ENCODE assay signal across 13 cellular contexts in genomic region chr2:173394575-173394974, GRCh38. TPM values are rescaled to one million over a fixed set of nuclear protein-coding genes. Genes with fewer than 3 reads are reported as not detected.
DNase-seq lines count a peak whose midpoint lies in the region; ATAC-seq and TF ChIP-seq lines count a peak whose summit lies in the region.
"Had no signal": no experiment of that assay in that cellular context is flagged by ENCODE, and none has a peak within 500 bp of the region (broad histone marks: within the 10 kb centered on the region; RNA-seq: fewer than 3 reads in every experiment).

No MANE protein-coding gene starts in this region.

- H3K9ac ChIP-seq in endodermal cell (ENCODE audit: extremely low read depth, low read length, poor library complexity, severe bottlenecking), result no peak overlapping the region
- H3K9ac ChIP-seq: BLaER1 treated with 17β-estradiol and CSF1 and Interleukin-3, amounts not matched to agents 10 nM and 100 nM had no signal

- H3K27me3 Mint-ChIP-seq in endodermal cell (ENCODE audit: insufficient read depth), result no peaks in the 10 kb centered on the region

- no peaks in the 10 kb centered on the region for H3K9me3 Mint-ChIP-seq in endodermal cell
- H3K9me3 Mint-ChIP-seq in stimulated activated effector memory CD8-positive, alpha-beta T cell treated with anti-CD3 and anti-CD28 coated beads, Interleukin-12 subunit alpha, Interleukin-12 subunit beta, amount 100 ng/mL, for 72 hours, result no peaks in the 10 kb centered on the region

- no peaks in the 10 kb centered on the region for H3K36me3 Mint-ChIP-seq in endodermal cell (ENCODE audit: low read depth)
- H3K36me3 Mint-ChIP-seq in stimulated activated effector memory CD8-positive, alpha-beta T cell treated with anti-CD3 and anti-CD28 coated beads, Interleukin-12 subunit alpha, Interleukin-12 subunit beta, amount 100 ng/mL, for 72 hours, result no peaks in the 10 kb centered on the region
- H3K36me3 Mint-ChIP-seq: CD4-positive, CD25-positive, alpha-beta regulatory T cell had no signal

- H3K36me3 ChIP-seq in cardiac muscle cell (no peaks in the 10 kb centered on the region), endodermal cell (ENCODE audit: control insufficient read depth, insufficient read depth, low read length) (no peaks in the 10 kb centered on the region), mesodermal cell (ENCODE audit: control insufficient read depth, insufficient read depth, low read length) (peaks cover 2% of the 10 kb centered on the region)

- peaks cover 38% of the 10 kb centered on the region for H3K4me1 Mint-ChIP-seq in endodermal cell
- H3K4me1 Mint-ChIP-seq in stimulated activated effector memory CD8-positive, alpha-beta T cell treated with anti-CD3 and anti-CD28 coated beads, Interleukin-12 subunit alpha, Interleukin-12 subunit beta, amount 100 ng/mL, for 72 hours, result no peaks in the 10 kb centered on the region
- H3K4me1 Mint-ChIP-seq: CD4-positive, CD25-positive, alpha-beta regulatory T cell had no signal

- H3K27ac ChIP-seq in cardiac muscle cell (peak overlapping the region; percentile 83), endodermal cell (ENCODE audit: low read depth, low read length) (no peak overlapping the region), mesodermal cell (ENCODE audit: low read depth, low read length, severe bottlenecking) (peak overlapping the region; percentile 41)
- H3K27ac ChIP-seq: BLaER1 treated with 17β-estradiol and CSF1 and Interleukin-3, amounts not matched to agents 10 nM and 100 nM had no signal

- peaks cover 44% of the 10 kb centered on the region for H3K4me1 ChIP-seq in cardiac muscle cell (ENCODE audit: low read depth)
- H3K4me1 ChIP-seq in endodermal cell (ENCODE audit: control insufficient read depth, insufficient read depth, low read length), result peaks cover 7% of the 10 kb centered on the region
- H3K4me1 ChIP-seq in mesodermal cell (ENCODE audit: control insufficient read depth, insufficient read depth, low read length, poor library complexity, severe bottlenecking), result peaks cover 8% of the 10 kb centered on the region

- intact Hi-C loops in cardiac septum (cut with DNase I), result no loop called here

- WGBS in endodermal cell (ENCODE audit: insufficient coverage in 1 of 2, insufficient read length in 1 of 2), 2 experiments, result 50 to 56% methylated on average over 2 to 5 of the region's 5 CpGs
- 80 to 83% methylated on average over 1 to 2 of the region's 5 CpGs for WGBS in mesodermal cell (ENCODE audit: insufficient coverage in 2 of 2), 2 experiments

- TF ChIP-seq CTCF in cardiac muscle cell (IDR thresholded peaks at IDR 0.05; ENCODE audit: low read depth, low read length) (no peak), endodermal cell (conservative IDR thresholded peaks at IDR 0.05) (no peak)

- peak overlapping the region; percentile 12 for H3K27ac Mint-ChIP-seq in endodermal cell
- H3K27ac Mint-ChIP-seq in stimulated activated effector memory CD8-positive, alpha-beta T cell treated with anti-CD3 and anti-CD28 coated beads, Interleukin-12 subunit alpha, Interleukin-12 subunit beta, amount 100 ng/mL, for 72 hours, result no peak overlapping the region
- H3K27ac Mint-ChIP-seq: CD4-positive, CD25-positive, alpha-beta regulatory T cell had no signal

- no peak overlapping the region for H3K4me3 Mint-ChIP-seq in endodermal cell
- H3K4me3 Mint-ChIP-seq in stimulated activated effector memory CD8-positive, alpha-beta T cell treated with anti-CD3 and anti-CD28 coated beads, Interleukin-12 subunit alpha, Interleukin-12 subunit beta, amount 100 ng/mL, for 72 hours, result no peak overlapping the region
- H3K4me3 Mint-ChIP-seq: CD4-positive, CD25-positive, alpha-beta regulatory T cell had no signal

- H3K4me3 ChIP-seq in cardiac muscle cell (no peak overlapping the region), endodermal cell (ENCODE audit: low read length) (peak overlapping the region; percentile 36), mesodermal cell (ENCODE audit: extremely low read depth, insufficient read depth, low read length, poor library complexity, severe bottlenecking) (no peak overlapping the region)
- H3K4me3 ChIP-seq: BLaER1 treated with 17β-estradiol and CSF1 and Interleukin-3, amounts not matched to agents 10 nM and 100 nM had no signal

- H3K9me3 ChIP-seq in cardiac muscle cell (ENCODE audit: low read depth), result no peaks in the 10 kb centered on the region
- H3K9me3 ChIP-seq in endodermal cell (ENCODE audit: control insufficient read depth, low read length), result no peaks in the 10 kb centered on the region
- no peaks in the 10 kb centered on the region for H3K9me3 ChIP-seq in mesodermal cell (ENCODE audit: control insufficient read depth, low read length)

- H3K27me3 ChIP-seq in cardiac muscle cell (no peaks in the 10 kb centered on the region), endodermal cell (ENCODE audit: control insufficient read depth, insufficient read depth, low read length, poor library complexity, severe bottlenecking) (no peaks in the 10 kb centered on the region)
- H3K27me3 ChIP-seq: BLaER1 treated with 17β-estradiol and CSF1 and Interleukin-3, amounts not matched to agents 10 nM and 100 nM had no signal

- DNase-seq in cardiac muscle cell (ENCODE audit: low read depth in 1 of 2, low spot score in 1 of 2) (peak in 1 of 2 donors; percentile 14), cardiac septum (ENCODE audit: low spot score) (no peak), endodermal cell (no peak), HPDE6-E6E7 (ENCODE audit: extremely low spot score) (no peak), H4 (ENCODE audit: low spot score) (no peak)
- no peak for DNase-seq in stimulated activated effector memory CD8-positive, alpha-beta T cell treated with anti-CD3 and anti-CD28 coated beads, Interleukin-12 subunit alpha, Interleukin-12 subunit beta, amount 100 ng/mL, for 72 hours (ENCODE audit: low spot score in 2 of 2)
- DNase-seq: 8988T; CD4-positive, CD25-positive, alpha-beta regulatory T cell; DMS53 had no signal

- ATAC-seq in stimulated activated effector memory CD8-positive, alpha-beta T cell treated with anti-CD3 and anti-CD28 coated beads, Interleukin-12 subunit alpha, Interleukin-12 subunit beta, amount 100 ng/mL, for 72 hours, result no peak
- ATAC-seq: HCT116, HepG2 had no signal

RNA-seq across cellular contexts. Expression of gene CDCA7, which starts 39.9 kb away (rescaled TPM):
- total RNA-seq in cardiac muscle cell, result 24.2 and 27.7 TPM in 2 replicates
- 28.6 and 42.3 TPM in 2 replicates for polyA plus RNA-seq in cardiac muscle cell
- total RNA-seq in cardiac septum, result 1.00 TPM
- total RNA-seq in endodermal cell, result 100 to 1,000 TPM in 1 of 2 donors, 10 to 100 TPM in 1; 73.0 to 101 TPM
- polyA plus RNA-seq in endodermal cell (2013, experiment 1 of 2), result 61.8 TPM
- 54.9 TPM for polyA plus RNA-seq in endodermal cell (2013, experiment 2 of 2)
- 34.8 TPM for polyA plus RNA-seq in mesodermal cell (2013, experiment 1 of 2)
- 35.3 TPM for polyA plus RNA-seq in mesodermal cell (2013, experiment 2 of 2)
- 27.7 and 31.9 TPM in 2 replicates for total RNA-seq in H4 (2014; rRNA removed; shearing (Covaris generic))

Comparison
In these comparisons a context has a peak if more than half of its experiments do, and no peak if none do; other contexts are left out.
1. RNA of gene CDCA7, which starts 39.9 kb away (total RNA-seq): 73.0 to 101 TPM in endodermal cell, 27.7 to 31.9 TPM in H4 and 24.2 to 27.7 TPM in cardiac muscle cell; 1.00 TPM in cardiac septum (single experiment); every median in the first group is over 10 times any median in the second.